In the genomic region with DNA sequence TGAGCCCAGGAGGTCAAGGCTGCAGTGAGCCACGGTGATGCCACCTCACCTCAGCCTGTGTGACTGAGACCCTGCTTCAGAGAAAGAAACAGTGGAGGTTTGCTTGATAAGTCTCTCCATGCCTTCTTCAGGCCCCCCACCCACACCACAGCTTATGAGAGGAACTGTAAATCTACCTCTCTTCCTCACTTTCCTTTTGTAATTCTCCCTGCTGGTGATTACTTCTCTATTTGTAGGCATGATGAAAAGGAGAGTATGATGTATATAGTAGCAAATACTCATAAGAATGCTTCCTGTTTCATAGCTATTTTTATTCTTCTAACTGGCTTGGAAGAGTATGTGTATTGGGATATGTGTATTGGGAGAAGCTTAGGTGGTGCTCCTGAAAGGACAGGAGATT, we compare ENCODE assay signal across 20 cellular contexts.
"Had no signal": no experiment of that assay in that cellular context is flagged by ENCODE, and none has a peak within 500 bp of the region (broad histone marks: within the 10 kb centered on the region; RNA-seq: fewer than 3 reads in every experiment).

No MANE protein-coding gene starts in this region.

- H3K9me3 ChIP-seq: breast epithelium, stomach, testis had no signal

- H3K27me3 ChIP-seq: breast epithelium, foreskin keratinocyte, stomach, testis had no signal

- H3K4me3 ChIP-seq: breast epithelium, stomach, testis had no signal

- H3K27ac ChIP-seq: breast epithelium, foreskin keratinocyte, stomach, testis had no signal

- ATAC-seq: effector memory CD8-positive, alpha-beta T cell; foreskin keratinocyte; left ventricle myocardium superior; naive thymus-derived CD8-positive, alpha-beta T cell had no signal

- H3K4me3 Mint-ChIP-seq: activated CD4-positive, alpha-beta T cell treated with anti-CD3 and anti-CD28 coated beads, Interleukin-2, amount 10 ng/mL, durations not matched to agents 24 days and 14 days; effector memory CD8-positive, alpha-beta T cell; memory B cell had no signal

- DNase-seq: activated CD4-positive, alpha-beta T cell treated with anti-CD3 and anti-CD28 coated beads, Interleukin-2, amount 10 ng/mL, durations not matched to agents 24 days and 14 days; activated CD4-positive, CD25-positive, alpha-beta regulatory T cell; activated gamma-delta T cell; activated T-cell treated with anti-CD3 and anti-CD28 coated beads for 4 hours; aorta; dermis blood vessel endothelial cell; effector memory CD8-positive, alpha-beta T cell; foreskin keratinocyte; glutamatergic neuron; hypothalamus; left ventricle myocardium superior; naive thymus-derived CD8-positive, alpha-beta T cell; retina; stimulated activated CD4-positive, alpha-beta T cell treated with anti-CD3 and anti-CD28 coated beads, Interleukin-15, amount 100 ng/mL, for 24 hours; stimulated activated CD4-positive, alpha-beta T cell treated with anti-CD3 and anti-CD28 coated beads, Interleukin-4, amount 100 ng/mL, for 1 hour; stomach; T-helper 2 cell; testis had no signal

- H3K9me3 Mint-ChIP-seq: effector memory CD8-positive, alpha-beta T cell; memory B cell; naive thymus-derived CD8-positive, alpha-beta T cell had no signal

- H3K27me3 Mint-ChIP-seq: activated CD4-positive, alpha-beta T cell treated with anti-CD3 and anti-CD28 coated beads, Interleukin-2, amount 10 ng/mL, durations not matched to agents 24 days and 14 days; effector memory CD8-positive, alpha-beta T cell; memory B cell; naive thymus-derived CD8-positive, alpha-beta T cell had no signal

- H3K27ac Mint-ChIP-seq: activated CD4-positive, alpha-beta T cell treated with anti-CD3 and anti-CD28 coated beads, Interleukin-2, amount 10 ng/mL, durations not matched to agents 24 days and 14 days; memory B cell had no signal

- H3K4me1 ChIP-seq: breast epithelium, foreskin keratinocyte, stomach, testis had no signal

- H3K36me3 ChIP-seq: breast epithelium had no signal
